ENCODE assay signal across 14 cellular contexts in genomic region chr6:26403888-26404287, GRCh38. TPM values are rescaled to one million over a fixed set of nuclear protein-coding genes. Genes with fewer than 3 reads are reported as not detected.
DNase-seq lines count a peak whose midpoint lies in the region; ATAC-seq, FAIRE-seq and TF ChIP-seq lines count a peak whose summit lies in the region.
"Had no signal": no experiment of that assay in that cellular context is flagged by ENCODE, and none has a peak within 500 bp of the region (broad histone marks: within the 10 kb centered on the region; RNA-seq: fewer than 3 reads in every experiment).

No MANE protein-coding gene starts in this region.

- H3K9me3 Mint-ChIP-seq in activated CD4-positive, alpha-beta T cell treated with anti-CD3 and anti-CD28 coated beads for 36 hours (ENCODE audit: low read depth), result no peaks in the 10 kb centered on the region
- H3K9me3 Mint-ChIP-seq in natural killer cell treated with Interleukin-12 subunit alpha and Interleukin-12 subunit beta and Interleukin-15 and Interleukin-18, amount 100 ng/mL, for 72 hours, result no peaks in the 10 kb centered on the region
- no peaks in the 10 kb centered on the region for H3K9me3 Mint-ChIP-seq in progenitor cell of endocrine pancreas (ENCODE audit: low read depth)

- ATAC-seq in activated CD4-positive, alpha-beta T cell treated with anti-CD3 and anti-CD28 coated beads for 36 hours, result no peak
- ATAC-seq in GM12878, result no peak
- no peak for ATAC-seq in natural killer cell treated with Interleukin-12 subunit alpha and Interleukin-12 subunit beta and Interleukin-15 and Interleukin-18, amount 100 ng/mL, for 72 hours

- H3K4me1 ChIP-seq in Karpas-422 (ENCODE audit: low read length), result peaks cover 40% of the 10 kb centered on the region
- peaks cover 21% of the 10 kb centered on the region for H3K4me1 ChIP-seq in GM12878 (ENCODE audit: control insufficient read depth, insufficient read depth, low read length)
- peaks cover 0 to 19% of the 10 kb centered on the region in 2 donors for H3K4me1 ChIP-seq in adrenal gland (replicated peaks in 1 of 2)

- peaks cover 20% of the 10 kb centered on the region for H3K79me2 ChIP-seq in Karpas-422 (ENCODE audit: low read length)
- H3K79me2 ChIP-seq in GM12878 (ENCODE audit: control insufficient read depth, insufficient read depth, low read length), result peaks cover 11% of the 10 kb centered on the region

- no peak for TF ChIP-seq RAD21 in GM12878 (IDR thresholded peaks at IDR 0.05; ENCODE audit: insufficient read depth, low read depth, low read length)

- in situ Hi-C loops in GM12878 (cut with MboI), result no loop called here

- H4K20me1 ChIP-seq in Karpas-422 (ENCODE audit: insufficient read depth, low read depth, low read length) (no peaks in the 10 kb centered on the region), GM12878 (ENCODE audit: control insufficient read depth, insufficient read depth) (no peaks in the 10 kb centered on the region)

- H3K9me2 ChIP-seq in Karpas-422 (replicated peaks; ENCODE audit: insufficient read depth, low read length), result no peaks in the 10 kb centered on the region

- H3K9me3 ChIP-seq in Karpas-422 (ENCODE audit: low read length) (no peaks in the 10 kb centered on the region), GM12878 (replicated peaks; ENCODE audit: control insufficient read depth, insufficient read depth, low read length) (no peaks in the 10 kb centered on the region), adrenal gland (replicated peaks in 1 of 3) (no peaks in the 10 kb centered on the region)

- intact Hi-C loops in activated CD4-positive, alpha-beta T cell treated with anti-CD3 and anti-CD28 coated beads for 36 hours (cut with DNase I, micrococcal nuclease), result loop anchor here in 1 of 2 experiments (5.0 kb wide), 1 partner anchor 37 kb away; the partner anchor contains the start of gene BTN3A2
- intact Hi-C loops in GM12878 (cut with micrococcal nuclease; ENCODE audit: unreplicated experiment), result loop anchor here (5.0 kb wide), 1 partner anchor 62 kb away; no protein-coding TSS in a partner anchor
- intact Hi-C loops in adrenal gland (cut with DNase I), result no loop called here

- TF ChIP-seq POLR2A in GM12878 (IDR thresholded peaks at IDR 0.05; ENCODE audit: low read depth, low read length), result no peak
- no peak for TF ChIP-seq POLR2A in adrenal gland (IDR thresholded peaks at IDR 0.05)

- TF ChIP-seq EP300 in GM12878 (IDR thresholded peaks at IDR 0.05; ENCODE audit: borderline replicate concordance in 1 of 2, control insufficient read depth in 1 of 2, low read depth in 2 of 2, low read length in 2 of 2), result no peak

- H3K27me3 Mint-ChIP-seq in activated CD4-positive, alpha-beta T cell treated with anti-CD3 and anti-CD28 coated beads for 36 hours, result no peaks in the 10 kb centered on the region
- no peaks in the 10 kb centered on the region for H3K27me3 Mint-ChIP-seq in natural killer cell treated with Interleukin-12 subunit alpha and Interleukin-12 subunit beta and Interleukin-15 and Interleukin-18, amount 100 ng/mL, for 72 hours
- no peaks in the 10 kb centered on the region for H3K27me3 Mint-ChIP-seq in progenitor cell of endocrine pancreas

- RAD21 ChIA-PET in GM12878 (lab: Charles Lee; ENCODE audit: unreplicated experiment), result interaction anchor here (1.0 kb wide), 1 partner anchor 60 kb away, joined by 3 read pairs; no protein-coding TSS in a partner anchor

- SMC1A ChIA-PET in GM12878 (lab: Charles Lee; ENCODE audit: uncharacterized antibody, unreplicated experiment), result interaction anchor here (1.8 kb wide), 1 partner anchor 42 kb away, joined by 7 read pairs; no protein-coding TSS in a partner anchor

- POLR2A ChIA-PET in activated CD4-positive, alpha-beta T cell treated with anti-CD3 and anti-CD28 coated beads for 36 hours (lab: Charles Lee), result no interaction called here
- POLR2A ChIA-PET in GM12878 (lab: Charles Lee), result no interaction called here

- DNase-seq in activated CD4-positive, alpha-beta T cell treated with anti-CD3 and anti-CD28 coated beads for 36 hours, result no peak
- no peak for DNase-seq in activated CD4-positive, alpha-beta T cell treated with anti-CD3 and anti-CD28 coated beads, Interleukin-2, amount 50 U/mL, for 48 hours
- DNase-seq in Karpas-422, result no peak
- no peak for DNase-seq in GM12878 (ENCODE audit: low read depth, low spot score)
- no peak for DNase-seq in natural killer cell treated with Interleukin-12 subunit alpha and Interleukin-12 subunit beta and Interleukin-15 and Interleukin-18, amount 100 ng/mL, for 72 hours (ENCODE audit: low spot score)
- no peak for DNase-seq in adrenal gland
- no peak for DNase-seq in progenitor cell of endocrine pancreas (ENCODE audit: low spot score, unreplicated experiment)
- DNase-seq in NCI-H524 (lab: John Stamatoyannopoulos, UW), result no peak
- DNase-seq: brain microvascular endothelial cell; NCI-H1092 treated with DMSO at 0.1 percent for 48 hours; NCI-H2227 treated with DMSO at 0.1 percent for 48 hours; stimulated activated naive CD4-positive, alpha-beta T cell treated with Interleukin-2 at 50 U/mL for 16 hours had no signal

- TF ChIP-seq CTCF in GM12878 (IDR thresholded peaks at IDR 0.05 in 2 of 3, conservative IDR thresholded peaks at IDR 0.05 in 1 of 3; ENCODE audit: control insufficient read depth in 2 of 3, extremely low read depth in 1 of 3, insufficient read depth in 1 of 3, low read depth in 3 of 3, low read length in 3 of 3) (no peak), adrenal gland (IDR thresholded peaks at IDR 0.05) (no peak), progenitor cell of endocrine pancreas (IDR thresholded peaks at IDR 0.05; ENCODE audit: unreplicated experiment) (no peak)

- H3K4me2 ChIP-seq in Karpas-422 (ENCODE audit: low read depth, low read length, poor library complexity, severe bottlenecking), result peak overlapping the region; percentile 90
- peak overlapping the region; percentile 26 for H3K4me2 ChIP-seq in GM12878 (ENCODE audit: control insufficient read depth, insufficient read depth)

- H3K4me1 Mint-ChIP-seq in activated CD4-positive, alpha-beta T cell treated with anti-CD3 and anti-CD28 coated beads for 36 hours, result peaks cover 59% of the 10 kb centered on the region
- H3K4me1 Mint-ChIP-seq in natural killer cell treated with Interleukin-12 subunit alpha and Interleukin-12 subunit beta and Interleukin-15 and Interleukin-18, amount 100 ng/mL, for 72 hours (ENCODE audit: low read depth in 2 of 2), result peaks cover 51 to 61% of the 10 kb centered on the region in 2 donors
- H3K4me1 Mint-ChIP-seq in progenitor cell of endocrine pancreas (ENCODE audit: low read depth), result peaks cover 10% of the 10 kb centered on the region

- FAIRE-seq in GM12878 (lab: Jason Lieb, UNC), result no peak
- FAIRE-seq: A204.1 had no signal

- peak overlapping the region; percentile 99 for H3K4me3 Mint-ChIP-seq in activated CD4-positive, alpha-beta T cell treated with anti-CD3 and anti-CD28 coated beads for 36 hours
- H3K4me3 Mint-ChIP-seq in natural killer cell treated with Interleukin-12 subunit alpha and Interleukin-12 subunit beta and Interleukin-15 and Interleukin-18, amount 100 ng/mL, for 72 hours, result peak overlapping the region; percentile 99
- no peak overlapping the region for H3K4me3 Mint-ChIP-seq in progenitor cell of endocrine pancreas (ENCODE audit: low read depth)

- H3K27me3 ChIP-seq in Karpas-422 (ENCODE audit: low read length), result no peaks in the 10 kb centered on the region
- H3K27me3 ChIP-seq in GM12878 (replicated peaks in 1 of 2; ENCODE audit: control insufficient read depth in 2 of 2, insufficient read depth in 2 of 2, low read length in 1 of 2), result no peaks in the 10 kb centered on the region
- H3K27me3 ChIP-seq in adrenal gland, result no peaks in the 10 kb centered on the region
- H3K27me3 ChIP-seq: brain microvascular endothelial cell had no signal

- H3K27ac Mint-ChIP-seq in activated CD4-positive, alpha-beta T cell treated with anti-CD3 and anti-CD28 coated beads for 36 hours, result no peak overlapping the region
- peak overlapping the region; percentile 95 to 99 for H3K27ac Mint-ChIP-seq in natural killer cell treated with Interleukin-12 subunit alpha and Interleukin-12 subunit beta and Interleukin-15 and Interleukin-18, amount 100 ng/mL, for 72 hours
- no peak overlapping the region for H3K27ac Mint-ChIP-seq in progenitor cell of endocrine pancreas

- peaks cover 33% of the 10 kb centered on the region for H3K36me3 Mint-ChIP-seq in activated CD4-positive, alpha-beta T cell treated with anti-CD3 and anti-CD28 coated beads for 36 hours (ENCODE audit: low read depth)
- peaks cover 30% of the 10 kb centered on the region for H3K36me3 Mint-ChIP-seq in natural killer cell treated with Interleukin-12 subunit alpha and Interleukin-12 subunit beta and Interleukin-15 and Interleukin-18, amount 100 ng/mL, for 72 hours
- peaks cover 4% of the 10 kb centered on the region for H3K36me3 Mint-ChIP-seq in progenitor cell of endocrine pancreas (ENCODE audit: insufficient read depth)

- no TSS peak for BruUV-seq in GM12878 (replicated peaks; lab: Mats Ljungman, UMichigan)

- H3K27ac ChIP-seq in Karpas-422 (ENCODE audit: low read length), result peak overlapping the region; percentile 29; the same call in 1 of the 2 replicates
- no peak overlapping the region for H3K27ac ChIP-seq in GM12878 (ENCODE audit: control insufficient read depth, insufficient read depth)
- no peak overlapping the region for H3K27ac ChIP-seq in adrenal gland
- H3K27ac ChIP-seq: brain microvascular endothelial cell, VCaP had no signal

- 85% methylated on average over 3 of the region's 3 CpGs for WGBS in GM12878 (ENCODE audit: insufficient coverage, insufficient replicate concordance, low lambda C conversion rate, missing lambda C conversion rate)
- WGBS in adrenal gland, 4 donors, result 79 to 89% (median 83%) methylated on average over 3 of the region's 3 CpGs

- H3K36me3 ChIP-seq in Karpas-422 (ENCODE audit: insufficient read depth, low read length) (peaks cover 6% of the 10 kb centered on the region), GM12878 (ENCODE audit: control insufficient read depth in 2 of 2, insufficient read depth in 2 of 2, low read length in 1 of 2) (peaks cover 0 to 3% of the 10 kb centered on the region in 2 experiments; a peak in 1 of 4 replicates), adrenal gland (replicated peaks in 1 of 2) (peaks cover 0 to 11% of the 10 kb centered on the region in 2 donors)

- CTCF ChIA-PET in activated CD4-positive, alpha-beta T cell treated with anti-CD3 and anti-CD28 coated beads for 36 hours (lab: Charles Lee), result no interaction called here
- CTCF ChIA-PET in GM12878 (lab: Yijun Ruan, JAX), result interaction anchor here (1.3 to 1.4 kb wide), 2 partner anchors 10 to 21 kb away, joined by 3 read pairs; no protein-coding TSS in a partner anchor

- peak overlapping the region; percentile 9; the same call in 1 of the 2 replicates for H3K9ac ChIP-seq in Karpas-422 (ENCODE audit: low read length)
- H3K9ac ChIP-seq in GM12878 (ENCODE audit: control insufficient read depth, insufficient read depth, low read length), result no peak overlapping the region

- peak overlapping the region; percentile 24; the same call in 1 of the 2 replicates for H3K4me3 ChIP-seq in Karpas-422 (ENCODE audit: low read length)
- no peak overlapping the region for H3K4me3 ChIP-seq in GM12878
- no peak overlapping the region for H3K4me3 ChIP-seq in adrenal gland

- H2AFZ ChIP-seq in Karpas-422 (ENCODE audit: low read length) (no peak overlapping the region), GM12878 (ENCODE audit: control insufficient read depth, low read depth, low read length) (no peak overlapping the region)

RNA-seq across cellular contexts. Expression of gene BTN3A1, which starts 1.8 kb away (rescaled TPM):
- 10 to 100 TPM; 31.4 to 33.2 TPM for total RNA-seq in activated CD4-positive, alpha-beta T cell treated with anti-CD3 and anti-CD28 coated beads for 36 hours
- total RNA-seq in Karpas-422 (2014; rRNA removed; shearing (Covaris generic); ENCODE audit: low replicate concordance), result 30.5 and 32.7 TPM in 2 replicates
- total RNA-seq in GM12878 (2013; cell fraction: nucleolus; rRNA removed), result 206 and 211 TPM in 2 replicates
- total RNA-seq in GM12878 (2014; rRNA removed), result 16.4 and 21.0 TPM in 2 replicates
- 15.7 and 19.1 TPM in 2 replicates for total RNA-seq in GM12878 (2014; rRNA removed; fragmentation: Illumina TruSeq; extraction: Trizol)
- total RNA-seq in GM12878 (2021), result 17.6 and 19.5 TPM in 2 replicates
- 32.0 TPM for polyA plus RNA-seq in GM12878 (2011; ENCODE audit: low read depth)
- polyA plus RNA-seq in GM12878 (2011; rRNA removed), result 60.1 and 64.3 TPM in 2 replicates
- 33.3 and 43.0 TPM in 2 replicates for polyA plus RNA-seq in GM12878 (2011; cell fraction: cytosol; rRNA removed)
- 116 and 165 TPM in 2 replicates for polyA plus RNA-seq in GM12878 (2011; cell fraction: nucleus; rRNA removed)
- polyA plus RNA-seq in GM12878 (2012), result 33.4 and 39.6 TPM in 2 replicates
- 22.8 and 26.7 TPM in 2 replicates for polyA plus RNA-seq in GM12878 (2014; fragmentation: Illumina TruSeq; extraction: Trizol)
- polyA plus RNA-seq in GM12878 (2014; fragmentation: Nextera tagmentation; extraction: Ambion mirVana), result 1 to 10 TPM; 5.6 TPM
- 18.0 and 22.4 TPM in 2 replicates for polyA plus RNA-seq in GM12878 (2014; rRNA removed)
- 10 to 100 TPM in 1 of 2 experiments, 1 to 10 TPM in 1; 9.8 to 10.5 TPM for polyA plus RNA-seq in GM12878 (2016; fragmentation: Nextera tagmentation; extraction: Ambion mirVana)
- polyA minus RNA-seq in GM12878 (2011; rRNA and poly(A)+ RNA removed), result 61.2 and 67.0 TPM in 2 replicates
- polyA minus RNA-seq in GM12878 (2011; cell fraction: cytosol; rRNA and poly(A)+ RNA removed), result 4.8 and 9.1 TPM in 2 replicates
- 26.5 and 28.0 TPM in 2 replicates for polyA minus RNA-seq in GM12878 (2011; cell fraction: nucleus; rRNA and poly(A)+ RNA removed)
- 10 to 100 TPM; 53.6 to 80.6 TPM for total RNA-seq in natural killer cell treated with Interleukin-12 subunit alpha and Interleukin-12 subunit beta and Interleukin-15 and Interleukin-18, amount 100 ng/mL, for 72 hours
- 10 to 100 TPM; 26.3 to 52.9 (median 38.6) TPM for total RNA-seq in adrenal gland
- 10 to 100 TPM; 17.5 to 38.3 (median 21.9) TPM for polyA plus RNA-seq in adrenal gland
- 9.6 and 10.5 TPM in 2 replicates for total RNA-seq in progenitor cell of endocrine pancreas

RNA-seq across cellular contexts. Expression of gene BTN2A2, which starts 21.0 kb away (rescaled TPM):
- 10 to 100 TPM; 13.6 to 14.7 TPM for total RNA-seq in activated CD4-positive, alpha-beta T cell treated with anti-CD3 and anti-CD28 coated beads for 36 hours
- total RNA-seq in Karpas-422 (2014; rRNA removed; shearing (Covaris generic); ENCODE audit: low replicate concordance), result 16.8 and 18.4 TPM in 2 replicates
- total RNA-seq in GM12878 (2013; cell fraction: nucleolus; rRNA removed), result 227 and 232 TPM in 2 replicates
- 24.7 and 28.3 TPM in 2 replicates for total RNA-seq in GM12878 (2014; rRNA removed)
- total RNA-seq in GM12878 (2014; rRNA removed; fragmentation: Illumina TruSeq; extraction: Trizol), result 26.3 and 27.5 TPM in 2 replicates
- total RNA-seq in GM12878 (2021), result 28.5 and 32.7 TPM in 2 replicates
- 17.7 TPM for polyA plus RNA-seq in GM12878 (2011; ENCODE audit: low read depth)
- polyA plus RNA-seq in GM12878 (2011; rRNA removed), result 70.8 and 76.4 TPM in 2 replicates
- 54.8 and 60.3 TPM in 2 replicates for polyA plus RNA-seq in GM12878 (2011; cell fraction: cytosol; rRNA removed)
- 226 and 267 TPM in 2 replicates for polyA plus RNA-seq in GM12878 (2011; cell fraction: nucleus; rRNA removed)
- 20.4 and 30.9 TPM in 2 replicates for polyA plus RNA-seq in GM12878 (2012)
- polyA plus RNA-seq in GM12878 (2014; fragmentation: Illumina TruSeq; extraction: Trizol), result 29.8 and 31.7 TPM in 2 replicates
- polyA plus RNA-seq in GM12878 (2014; fragmentation: Nextera tagmentation; extraction: Ambion mirVana), result 10 to 100 TPM; 14.7 to 30.9 TPM
- polyA plus RNA-seq in GM12878 (2014; rRNA removed), result 25.9 and 29.4 TPM in 2 replicates
- polyA plus RNA-seq in GM12878 (2016; fragmentation: Nextera tagmentation; extraction: Ambion mirVana), result 10 to 100 TPM; 16.3 to 16.7 TPM
- polyA minus RNA-seq in GM12878 (2011; rRNA and poly(A)+ RNA removed), result 117 TPM in 2 replicates
- 14.4 and 20.5 TPM in 2 replicates for polyA minus RNA-seq in GM12878 (2011; cell fraction: cytosol; rRNA and poly(A)+ RNA removed)
- 83.3 and 115 TPM in 2 replicates for polyA minus RNA-seq in GM12878 (2011; cell fraction: nucleus; rRNA and poly(A)+ RNA removed)
- total RNA-seq in natural killer cell treated with Interleukin-12 subunit alpha and Interleukin-12 subunit beta and Interleukin-15 and Interleukin-18, amount 100 ng/mL, for 72 hours, result 10 to 100 TPM; 24.6 to 31.8 TPM
- 10 to 100 TPM; 12.8 to 29.8 (median 20.2) TPM for total RNA-seq in adrenal gland
- 10 to 100 TPM in 2 of 3 donors, 1 to 10 TPM in 1; 9.6 to 24.5 (median 11.1) TPM for polyA plus RNA-seq in adrenal gland
- total RNA-seq in progenitor cell of endocrine pancreas, result 26.8 and 33.4 TPM in 2 replicates

RNA-seq across cellular contexts. Expression of gene BTN3A3, which starts 36.4 kb away (rescaled TPM):
- total RNA-seq in activated CD4-positive, alpha-beta T cell treated with anti-CD3 and anti-CD28 coated beads for 36 hours, result 10 to 100 TPM; 33.3 to 34.1 TPM
- 15.2 and 24.1 TPM in 2 replicates for total RNA-seq in Karpas-422 (2014; rRNA removed; shearing (Covaris generic); ENCODE audit: low replicate concordance)
- total RNA-seq in GM12878 (2013; cell fraction: nucleolus; rRNA removed), result 137 and 149 TPM in 2 replicates
- total RNA-seq in GM12878 (2014; rRNA removed) (14.2 and 15.1 TPM in 2 replicates), GM12878 (2014; rRNA removed; fragmentation: Illumina TruSeq; extraction: Trizol) (12.7 and 13.5 TPM in 2 replicates), GM12878 (2021) (15.2 and 15.7 TPM in 2 replicates), adrenal gland (10 to 100 TPM; 29.8 to 52.9 (median 38.7) TPM), progenitor cell of endocrine pancreas (2.4 and 3.1 TPM in 2 replicates)
- 21.5 TPM for polyA plus RNA-seq in GM12878 (2011; ENCODE audit: low read depth)
- polyA plus RNA-seq in GM12878 (2011; rRNA removed) (42.1 and 49.7 TPM in 2 replicates), GM12878 (2014; fragmentation: Illumina TruSeq; extraction: Trizol) (20.8 and 27.3 TPM in 2 replicates), GM12878 (2014; fragmentation: Nextera tagmentation; extraction: Ambion mirVana) (1 to 10 TPM; 5.8 to 8.4 TPM), GM12878 (2014; rRNA removed) (15.7 and 16.3 TPM in 2 replicates), GM12878 (2016; fragmentation: Nextera tagmentation; extraction: Ambion mirVana) (10 to 100 TPM in 1 of 2 experiments, 1 to 10 TPM in 1; 8.9 to 11.3 TPM), adrenal gland (10 to 100 TPM; 11.5 to 32.7 (median 15.9) TPM)
- 21.8 and 27.6 TPM in 2 replicates for polyA plus RNA-seq in GM12878 (2011; cell fraction: cytosol; rRNA removed)
- 99.9 and 135 TPM in 2 replicates for polyA plus RNA-seq in GM12878 (2011; cell fraction: nucleus; rRNA removed)
- 21.3 and 28.2 TPM in 2 replicates for polyA plus RNA-seq in GM12878 (2012)
- polyA minus RNA-seq in GM12878 (2011; rRNA and poly(A)+ RNA removed), result 59.2 and 67.2 TPM in 2 replicates
- polyA minus RNA-seq in GM12878 (2011; cell fraction: cytosol; rRNA and poly(A)+ RNA removed), result 9.0 and 11.8 TPM in 2 replicates
- polyA minus RNA-seq in GM12878 (2011; cell fraction: nucleus; rRNA and poly(A)+ RNA removed), result 42.1 and 50.7 TPM in 2 replicates
- total RNA-seq in natural killer cell treated with Interleukin-12 subunit alpha and Interleukin-12 subunit beta and Interleukin-15 and Interleukin-18, amount 100 ng/mL, for 72 hours, result 10 to 100 TPM; 42.9 to 54.1 TPM

RNA-seq across cellular contexts. Expression of gene BTN3A2, which starts 38.9 kb away (rescaled TPM):
- 10 to 100 TPM; 62.5 to 62.8 TPM for total RNA-seq in activated CD4-positive, alpha-beta T cell treated with anti-CD3 and anti-CD28 coated beads for 36 hours
- total RNA-seq in Karpas-422 (2014; rRNA removed; shearing (Covaris generic); ENCODE audit: low replicate concordance), result 40.4 and 41.2 TPM in 2 replicates
- 134 and 147 TPM in 2 replicates for total RNA-seq in GM12878 (2013; cell fraction: nucleolus; rRNA removed)
- total RNA-seq in GM12878 (2014; rRNA removed) (17.2 and 17.3 TPM in 2 replicates), GM12878 (2014; rRNA removed; fragmentation: Illumina TruSeq; extraction: Trizol) (19.5 and 20.9 TPM in 2 replicates), GM12878 (2021) (26.1 and 27.8 TPM in 2 replicates), adrenal gland (10 to 100 TPM; 31.4 to 95.3 (median 54.1) TPM), progenitor cell of endocrine pancreas (5.1 and 5.3 TPM in 2 replicates)
- polyA plus RNA-seq in GM12878 (2011; ENCODE audit: low read depth), result 22.1 TPM
- polyA plus RNA-seq in GM12878 (2011; rRNA removed) (74.7 and 80.5 TPM in 2 replicates), GM12878 (2014; fragmentation: Illumina TruSeq; extraction: Trizol) (25.1 and 25.2 TPM in 2 replicates), GM12878 (2014; fragmentation: Nextera tagmentation; extraction: Ambion mirVana) (10 to 100 TPM; 15.9 to 22.2 TPM), GM12878 (2014; rRNA removed) (19.5 and 19.6 TPM in 2 replicates), GM12878 (2016; fragmentation: Nextera tagmentation; extraction: Ambion mirVana) (10 to 100 TPM; 13.6 to 14.7 TPM), adrenal gland (10 to 100 TPM; 30.4 to 33.7 (median 31.4) TPM)
- polyA plus RNA-seq in GM12878 (2011; cell fraction: cytosol; rRNA removed), result 40.4 and 44.5 TPM in 2 replicates
- polyA plus RNA-seq in GM12878 (2011; cell fraction: nucleus; rRNA removed), result 82.7 and 117 TPM in 2 replicates
- polyA plus RNA-seq in GM12878 (2012), result 26.4 and 31.9 TPM in 2 replicates
- polyA minus RNA-seq in GM12878 (2011; rRNA and poly(A)+ RNA removed), result 59.7 and 127 TPM in 2 replicates
- polyA minus RNA-seq in GM12878 (2011; cell fraction: cytosol; rRNA and poly(A)+ RNA removed), result 9.1 and 15.6 TPM in 2 replicates
- 41.1 and 44.0 TPM in 2 replicates for polyA minus RNA-seq in GM12878 (2011; cell fraction: nucleus; rRNA and poly(A)+ RNA removed)
- total RNA-seq in natural killer cell treated with Interleukin-12 subunit alpha and Interleukin-12 subunit beta and Interleukin-15 and Interleukin-18, amount 100 ng/mL, for 72 hours, result 100 to 1,000 TPM; 107 to 133 TPM

RNA-seq across cellular contexts. Expression of gene BTN2A1, which starts 53.9 kb away (rescaled TPM):
- total RNA-seq in activated CD4-positive, alpha-beta T cell treated with anti-CD3 and anti-CD28 coated beads for 36 hours, result 10 to 100 TPM; 17.3 to 17.5 TPM
- total RNA-seq in Karpas-422 (2014; rRNA removed; shearing (Covaris generic); ENCODE audit: low replicate concordance), result 6.4 and 12.6 TPM in 2 replicates
- total RNA-seq in GM12878 (2013; cell fraction: nucleolus; rRNA removed), result 38.7 and 39.2 TPM in 2 replicates
- 7.2 and 8.2 TPM in 2 replicates for total RNA-seq in GM12878 (2014; rRNA removed)
- total RNA-seq in GM12878 (2014; rRNA removed; fragmentation: Illumina TruSeq; extraction: Trizol), result 13.6 and 14.0 TPM in 2 replicates
- total RNA-seq in GM12878 (2021), result 15.6 and 16.7 TPM in 2 replicates
- polyA plus RNA-seq in GM12878 (2011; ENCODE audit: low read depth), result 14.8 TPM
- 25.5 and 28.0 TPM in 2 replicates for polyA plus RNA-seq in GM12878 (2011; rRNA removed)
- 21.4 and 23.1 TPM in 2 replicates for polyA plus RNA-seq in GM12878 (2011; cell fraction: cytosol; rRNA removed)
- polyA plus RNA-seq in GM12878 (2011; cell fraction: nucleus; rRNA removed), result 52.3 and 54.4 TPM in 2 replicates
- 17.9 and 19.6 TPM in 2 replicates for polyA plus RNA-seq in GM12878 (2012)
- polyA plus RNA-seq in GM12878 (2014; fragmentation: Illumina TruSeq; extraction: Trizol), result 18.7 and 20.7 TPM in 2 replicates
- 10 to 100 TPM; 15.6 to 15.9 TPM for polyA plus RNA-seq in GM12878 (2014; fragmentation: Nextera tagmentation; extraction: Ambion mirVana)
- 16.0 and 16.7 TPM in 2 replicates for polyA plus RNA-seq in GM12878 (2014; rRNA removed)
- 10 to 100 TPM; 11.2 to 13.2 TPM for polyA plus RNA-seq in GM12878 (2016; fragmentation: Nextera tagmentation; extraction: Ambion mirVana)
- 24.4 and 31.8 TPM in 2 replicates for polyA minus RNA-seq in GM12878 (2011; rRNA and poly(A)+ RNA removed)
- 7.4 and 9.5 TPM in 2 replicates for polyA minus RNA-seq in GM12878 (2011; cell fraction: cytosol; rRNA and poly(A)+ RNA removed)
- 14.6 and 23.2 TPM in 2 replicates for polyA minus RNA-seq in GM12878 (2011; cell fraction: nucleus; rRNA and poly(A)+ RNA removed)
- 10 to 100 TPM; 41.2 to 47.4 TPM for total RNA-seq in natural killer cell treated with Interleukin-12 subunit alpha and Interleukin-12 subunit beta and Interleukin-15 and Interleukin-18, amount 100 ng/mL, for 72 hours
- total RNA-seq in adrenal gland, result 10 to 100 TPM; 11.4 to 52.0 (median 22.5) TPM
- 10 to 100 TPM; 18.4 to 38.5 (median 19.0) TPM for polyA plus RNA-seq in adrenal gland
- 24.7 and 26.4 TPM in 2 replicates for total RNA-seq in progenitor cell of endocrine pancreas

Comparison
In these comparisons a context has a peak if more than half of its experiments do, and no peak if none do; other contexts are left out.
1. H3K27ac Mint-ChIP-seq: peak in natural killer cell treated with Interleukin-12 subunit alpha and Interleukin-12 subunit beta and Interleukin-15 and Interleukin-18, amount 100 ng/mL, for 72 hours (2 of 2); none in activated CD4-positive, alpha-beta T cell treated with anti-CD3 and anti-CD28 coated beads for 36 hours (single experiment) and progenitor cell of endocrine pancreas (single experiment).